17 cellular contexts compared by ENCODE assay signal in genomic region chr17:47836601-47837000, GRCh38. TPM values are rescaled to one million over a fixed set of nuclear protein-coding genes. Genes with fewer than 3 reads are reported as not detected.
DNase-seq lines count a peak whose midpoint lies in the region; ATAC-seq lines count a peak whose summit lies in the region.
"Had no signal": no experiment of that assay in that cellular context is flagged by ENCODE, and none has a peak within 500 bp of the region (broad histone marks: within the 10 kb centered on the region; RNA-seq: fewer than 3 reads in every experiment).

No MANE protein-coding gene starts in this region.

- H4K8ac ChIP-seq in mesenchymal stem cell (ENCODE audit: low read length): no peak overlapping the region

- no peak overlapping the region for H4K91ac ChIP-seq in mesenchymal stem cell (ENCODE audit: low read length)

- no peak for ATAC-seq in GM21360 (IDR thresholded peaks at IDR 0.05; ENCODE audit: unreplicated experiment)
- ATAC-seq: K562 had no signal

- DNase-seq in H7: peak; percentile 49
- DNase-seq in mesenchymal stem cell: no peak
- DNase-seq in AG08396 (ENCODE audit: low spot score): no peak
- no peak for DNase-seq in T-helper 2 cell
- DNase-seq: BE2C; Calu3; CD4-positive, alpha-beta memory T cell; DMS79 treated with DMSO at 0.1 percent for 48 hours; GF-D8; GOT3; H9; IMR-90 had no signal

- H2BK5ac ChIP-seq in mesenchymal stem cell (ENCODE audit: low read depth, low read length, poor library complexity, severe bottlenecking): no peak overlapping the region

- no peak overlapping the region for H3K4me3 ChIP-seq in BLaER1
- H3K4me3 ChIP-seq in H7 (ENCODE audit: insufficient read depth, low read depth, low read length): no peak overlapping the region
- no peak overlapping the region for H3K4me3 ChIP-seq in mesenchymal stem cell (ENCODE audit: insufficient read depth in 1 of 2, low read depth in 1 of 2, low read length in 2 of 2)
- no peak overlapping the region for H3K4me3 ChIP-seq in skeletal muscle satellite cell (ENCODE audit: low read length)
- H3K4me3 ChIP-seq: K562 had no signal

- H2AFZ ChIP-seq in mesenchymal stem cell (ENCODE audit: low read depth, low read length): no peak overlapping the region

- H3K18ac ChIP-seq in mesenchymal stem cell (ENCODE audit: low read depth in 1 of 2, low read length in 2 of 2): no peak overlapping the region

- H3K27me3 ChIP-seq in BLaER1 (no peaks in the 10 kb centered on the region), H7 (ENCODE audit: control insufficient read depth, insufficient read depth, low read length) (peaks cover 6% of the 10 kb centered on the region; the same call in 1 of the 2 replicates), mesenchymal stem cell (ENCODE audit: control insufficient read depth in 1 of 2, insufficient read depth in 1 of 2, low read length in 2 of 2) (no peaks in the 10 kb centered on the region), skeletal muscle satellite cell (ENCODE audit: control insufficient read depth, insufficient read depth, low read length) (no peaks in the 10 kb centered on the region)
- H3K27me3 ChIP-seq: BE2C had no signal

- H3K79me1 ChIP-seq in mesenchymal stem cell (replicated peaks; ENCODE audit: low read length, poor library complexity, severe bottlenecking): peaks cover 19% of the 10 kb centered on the region

- H4K20me1 ChIP-seq in BLaER1: no peaks in the 10 kb centered on the region

- 0 out of 2 replicates have a peak overlapping the region, but pooled peaks have one; percentile 4 for H3K27ac ChIP-seq in BLaER1
- peak overlapping the region; percentile 6 for H3K27ac ChIP-seq in mesenchymal stem cell (ENCODE audit: low read length, poor library complexity, severe bottlenecking)
- H3K27ac ChIP-seq: HL-60 had no signal

- peak overlapping the region; percentile 65 for H3K4me2 ChIP-seq in BLaER1
- H3K4me2 ChIP-seq in mesenchymal stem cell (ENCODE audit: low read length, poor library complexity, severe bottlenecking): no peak overlapping the region
- H3K4me2 ChIP-seq in skeletal muscle satellite cell (ENCODE audit: low read length): no peak overlapping the region

- no peak overlapping the region for H3K4ac ChIP-seq in mesenchymal stem cell (ENCODE audit: low read depth in 1 of 2, low read length in 2 of 2)

- H2BK12ac ChIP-seq in mesenchymal stem cell (ENCODE audit: low read length in 2 of 2): no peak overlapping the region

- H3K23ac ChIP-seq in mesenchymal stem cell (ENCODE audit: low read length in 2 of 2): no peak overlapping the region

- 81% methylated on average over 6 of the region's 6 CpGs for WGBS in mesenchymal stem cell

- H3K36me3 ChIP-seq in BLaER1: peaks cover 45% of the 10 kb centered on the region
- H3K36me3 ChIP-seq in H7 (replicated peaks; ENCODE audit: control insufficient read depth, insufficient read depth, low read length): peaks cover 7% of the 10 kb centered on the region
- H3K36me3 ChIP-seq in mesenchymal stem cell (ENCODE audit: control insufficient read depth in 1 of 2, insufficient read depth in 2 of 2, low read depth in 1 of 2, low read length in 2 of 2): peaks cover 29 to 37% of the 10 kb centered on the region in 2 experiments
- H3K36me3 ChIP-seq in skeletal muscle satellite cell (ENCODE audit: insufficient read depth, low read length): peaks cover 6% of the 10 kb centered on the region
- H3K36me3 ChIP-seq: BE2C had no signal

- no peak overlapping the region for H2BK120ac ChIP-seq in mesenchymal stem cell (ENCODE audit: low read depth, low read length)

- no peaks in the 10 kb centered on the region for H3K9me3 ChIP-seq in BLaER1
- no peaks in the 10 kb centered on the region for H3K9me3 ChIP-seq in mesenchymal stem cell (ENCODE audit: control insufficient read depth, low read length)
- H3K9me3 ChIP-seq in skeletal muscle satellite cell (replicated peaks; ENCODE audit: low read length): no peaks in the 10 kb centered on the region
- H3K9me3 ChIP-seq: BE2C had no signal

- no peak overlapping the region for H2AK5ac ChIP-seq in mesenchymal stem cell (ENCODE audit: low read length, severe bottlenecking)

- H3K14ac ChIP-seq in mesenchymal stem cell (ENCODE audit: low read length in 2 of 2): no peak overlapping the region

- no peak overlapping the region for H2BK15ac ChIP-seq in mesenchymal stem cell (ENCODE audit: low read depth, poor library complexity, severe bottlenecking)

- H3K9ac ChIP-seq in BLaER1 (peak overlapping the region; percentile 49; the same call in 1 of the 2 replicates), mesenchymal stem cell (ENCODE audit: low read length) (no peak overlapping the region), skeletal muscle satellite cell (ENCODE audit: low read depth, low read length) (peak overlapping the region; percentile 10)

- H3K4me1 ChIP-seq in BLaER1 (peaks cover 80% of the 10 kb centered on the region), mesenchymal stem cell (ENCODE audit: control insufficient read depth, insufficient read depth, low read depth, low read length) (peaks cover 34% of the 10 kb centered on the region), skeletal muscle satellite cell (ENCODE audit: control insufficient read depth, insufficient read depth, low read length) (peaks cover 31% of the 10 kb centered on the region)
- H3K4me1 ChIP-seq: BE2C had no signal

RNA-seq across cellular contexts. Expression of gene SCRN2, which starts 4.5 kb away (rescaled TPM):
- 35.5 and 48.6 TPM in 2 replicates for total RNA-seq in H7 (2014; rRNA removed; shearing (Covaris generic))
- 20.3 TPM for polyA plus RNA-seq in mesenchymal stem cell (2013, experiment 1 of 2)
- polyA plus RNA-seq in mesenchymal stem cell (2013, experiment 2 of 2): 18.3 TPM
- 19.4 and 35.0 TPM in 2 replicates for total RNA-seq in skeletal muscle satellite cell (2012; rRNA removed)

RNA-seq across cellular contexts. Expression of gene LRRC46, which starts 5.1 kb away (rescaled TPM):
- total RNA-seq in H7 (2014; rRNA removed; shearing (Covaris generic)): 0.21 and 0.30 TPM in 2 replicates
- polyA plus RNA-seq in mesenchymal stem cell (2013, experiment 1 of 2): 0.30 TPM
- polyA plus RNA-seq in mesenchymal stem cell (2013, experiment 2 of 2): 0.36 TPM
- 0.22 TPM in 1 of 2 replicates, not detected in the other for total RNA-seq in skeletal muscle satellite cell (2012; rRNA removed)
- total RNA-seq: IMR-90 had no signal
- polyA plus RNA-seq: CD4-positive, alpha-beta memory T cell had no signal

RNA-seq across cellular contexts. Expression of gene MRPL10, which starts 5.3 kb away (rescaled TPM):
- total RNA-seq in H7 (2014; rRNA removed; shearing (Covaris generic)): 138 and 156 TPM in 2 replicates
- polyA plus RNA-seq in mesenchymal stem cell (2013, experiment 1 of 2): 46.1 TPM
- 47.7 TPM for polyA plus RNA-seq in mesenchymal stem cell (2013, experiment 2 of 2)
- 27.1 and 29.1 TPM in 2 replicates for total RNA-seq in skeletal muscle satellite cell (2012; rRNA removed)

RNA-seq across cellular contexts. Expression of gene SP6, which starts 14.4 kb away (rescaled TPM):
- total RNA-seq in H7 (2014; rRNA removed; shearing (Covaris generic)): 0.07 and 0.10 TPM in 2 replicates
- 0.01 TPM for polyA plus RNA-seq in mesenchymal stem cell (2013, experiment 1 of 2)
- 0.03 TPM for polyA plus RNA-seq in mesenchymal stem cell (2013, experiment 2 of 2)
- under 0.01 TPM in 1 of 2 replicates, not detected in the other for total RNA-seq in skeletal muscle satellite cell (2012; rRNA removed)
- total RNA-seq: CD4-positive, alpha-beta memory T cell had no signal
- polyA plus RNA-seq: CD4-positive, alpha-beta memory T cell had no signal

RNA-seq across cellular contexts. Expression of gene OSBPL7, which starts 15.0 kb away (rescaled TPM):
- total RNA-seq in H7 (2014; rRNA removed; shearing (Covaris generic)): 11.3 and 21.8 TPM in 2 replicates
- polyA plus RNA-seq in mesenchymal stem cell (2013, experiment 1 of 2): 6.5 TPM
- polyA plus RNA-seq in mesenchymal stem cell (2013, experiment 2 of 2): 5.9 TPM
- total RNA-seq in skeletal muscle satellite cell (2012; rRNA removed): 2.8 and 5.5 TPM in 2 replicates
